1 cellular context compared by ENCODE assay signal in genomic region chr19:5587661-5588060, GRCh38.
TF ChIP-seq lines count a peak whose summit lies in the region.

No MANE protein-coding gene starts in this region.

TF ChIP-seq in SK-N-SH, 30 proteins besides CTCF, POLR2A, EP300 and RAD21 (continued from another document):
- TF ChIP-seq, protein P1, sequence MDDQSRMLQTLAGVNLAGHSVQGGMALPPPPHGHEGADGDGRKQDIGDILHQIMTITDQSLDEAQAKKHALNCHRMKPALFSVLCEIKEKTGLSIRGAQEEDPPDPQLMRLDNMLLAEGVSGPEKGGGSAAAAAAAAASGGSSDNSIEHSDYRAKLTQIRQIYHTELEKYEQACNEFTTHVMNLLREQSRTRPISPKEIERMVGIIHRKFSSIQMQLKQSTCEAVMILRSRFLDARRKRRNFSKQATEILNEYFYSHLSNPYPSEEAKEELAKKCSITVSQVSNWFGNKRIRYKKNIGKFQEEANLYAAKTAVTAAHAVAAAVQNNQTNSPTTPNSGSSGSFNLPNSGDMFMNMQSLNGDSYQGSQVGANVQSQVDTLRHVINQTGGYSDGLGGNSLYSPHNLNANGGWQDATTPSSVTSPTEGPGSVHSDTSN (IDR thresholded peaks at IDR 0.05): no peak
- TF ChIP-seq SMC3 (IDR thresholded peaks at IDR 0.05; ENCODE audit: low read depth, low read length) (no peak), YY1 (IDR thresholded peaks at IDR 0.05; ENCODE audit: low read depth) (no peak), FOSL2 (IDR thresholded peaks at IDR 0.05; ENCODE audit: borderline replicate concordance, low read depth) (no peak), RCOR1 (IDR thresholded peaks at IDR 0.05; ENCODE audit: low read length) (no peak), GATA2 (CRISPR knock-in tag; IDR thresholded peaks at IDR 0.05) (no peak), FOXM1 (IDR thresholded peaks at IDR 0.05; ENCODE audit: low read depth) (no peak), TAF1 (IDR thresholded peaks at IDR 0.05; ENCODE audit: borderline replicate concordance, low read depth, low read length) (no peak), TCF12 (IDR thresholded peaks at IDR 0.05) (no peak), POLR2AphosphoS5 (IDR thresholded peaks at IDR 0.05; ENCODE audit: low read depth, low read length) (no peak), USF1 (IDR thresholded peaks at IDR 0.05; ENCODE audit: borderline replicate concordance, low read depth) (no peak), MEF2A (IDR thresholded peaks at IDR 0.05; ENCODE audit: borderline replicate concordance, low read depth) (no peak), ELF1 (IDR thresholded peaks at IDR 0.05) (no peak)
